Comparison of ENCODE assay signal across 18 cellular contexts in genomic region chr9:98378206-98379193, GRCh38.
"Had no signal": no experiment of that assay in that cellular context is flagged by ENCODE, and none has a peak within 500 bp of the region (broad histone marks: within the 10 kb centered on the region; RNA-seq: fewer than 3 reads in every experiment).

No MANE protein-coding gene starts in this region.

- H3K4me1 Mint-ChIP-seq: activated CD4-positive, alpha-beta T cell treated with anti-CD3 and anti-CD28 coated beads for 36 hours; activated T-helper 17 cell treated with anti-CD3 and anti-CD28 coated beads, Interleukin-2, amount 50 U/mL, for 72 hours; immature natural killer cell; naive thymus-derived CD4-positive, alpha-beta T cell; T-cell had no signal

- H3K36me3 ChIP-seq: upper lobe of right lung had no signal

- H3K4me1 ChIP-seq: upper lobe of right lung had no signal

- H3K9me3 Mint-ChIP-seq: activated CD8-positive, alpha-beta T cell treated with anti-CD3 and anti-CD28 coated beads for 36 hours; activated naive CD4-positive, alpha-beta T cell treated with anti-CD3 and anti-CD28 coated beads for 36 hours; activated T-helper 17 cell treated with anti-CD3 and anti-CD28 coated beads, Interleukin-2, amount 50 U/mL, for 72 hours; immature natural killer cell; naive thymus-derived CD4-positive, alpha-beta T cell; stimulated activated naive B cell treated with anti-CD40 and anti-IgM and Interleukin-4, amounts not matched to agents 10 μg/mL and 1 μg/mL and 100 μg/mL, for 72 hours; T-cell had no signal

- H3K27ac ChIP-seq: coronary artery, upper lobe of right lung, WERI-Rb-1 had no signal

- H3K27me3 Mint-ChIP-seq: activated CD4-positive, alpha-beta T cell treated with anti-CD3 and anti-CD28 coated beads for 36 hours; activated CD8-positive, alpha-beta T cell treated with anti-CD3 and anti-CD28 coated beads for 36 hours; activated T-helper 17 cell treated with anti-CD3 and anti-CD28 coated beads, Interleukin-2, amount 50 U/mL, for 72 hours; progenitor cell of endocrine pancreas; stimulated activated naive B cell treated with anti-CD40 and anti-IgM and Interleukin-4, amounts not matched to agents 10 μg/mL and 1 μg/mL and 100 μg/mL, for 72 hours; T-cell had no signal

- DNase-seq: activated CD4-positive, alpha-beta T cell treated with anti-CD3 and anti-CD28 coated beads for 36 hours; activated CD8-positive, alpha-beta T cell treated with anti-CD3 and anti-CD28 coated beads for 36 hours; activated naive CD4-positive, alpha-beta T cell treated with anti-CD3 and anti-CD28 coated beads for 36 hours; caudate nucleus; effector CD8-positive, alpha-beta T cell; immature natural killer cell; left cardiac atrium; naive thymus-derived CD4-positive, alpha-beta T cell; nucleus accumbens; right cardiac atrium; stimulated activated naive B cell treated with anti-CD40 and anti-IgM and Interleukin-4, amounts not matched to agents 10 μg/mL and 1 μg/mL and 100 μg/mL, for 72 hours; T-cell; upper lobe of right lung; WERI-Rb-1 had no signal

- H3K9me3 ChIP-seq: upper lobe of right lung had no signal

- ATAC-seq: activated CD4-positive, alpha-beta T cell treated with anti-CD3 and anti-CD28 coated beads for 36 hours; activated CD8-positive, alpha-beta T cell treated with anti-CD3 and anti-CD28 coated beads for 36 hours; activated T-helper 17 cell treated with anti-CD3 and anti-CD28 coated beads, Interleukin-2, amount 50 U/mL, for 72 hours; left cardiac atrium; naive thymus-derived CD4-positive, alpha-beta T cell; right cardiac atrium; stimulated activated naive B cell treated with anti-CD40 and anti-IgM and Interleukin-4, amounts not matched to agents 10 μg/mL and 1 μg/mL and 100 μg/mL, for 72 hours; T-cell; upper lobe of right lung had no signal

- H3K4me3 Mint-ChIP-seq: activated CD4-positive, alpha-beta T cell treated with anti-CD3 and anti-CD28 coated beads for 36 hours; activated CD8-positive, alpha-beta T cell treated with anti-CD3 and anti-CD28 coated beads for 36 hours; activated naive CD4-positive, alpha-beta T cell treated with anti-CD3 and anti-CD28 coated beads for 36 hours; activated T-helper 17 cell treated with anti-CD3 and anti-CD28 coated beads, Interleukin-2, amount 50 U/mL, for 72 hours; immature natural killer cell; naive thymus-derived CD4-positive, alpha-beta T cell; stimulated activated naive B cell treated with anti-CD40 and anti-IgM and Interleukin-4, amounts not matched to agents 10 μg/mL and 1 μg/mL and 100 μg/mL, for 72 hours; T-cell had no signal

- H3K27ac Mint-ChIP-seq: activated CD4-positive, alpha-beta T cell treated with anti-CD3 and anti-CD28 coated beads for 36 hours; activated CD8-positive, alpha-beta T cell treated with anti-CD3 and anti-CD28 coated beads for 36 hours; activated naive CD4-positive, alpha-beta T cell treated with anti-CD3 and anti-CD28 coated beads for 36 hours; activated T-helper 17 cell treated with anti-CD3 and anti-CD28 coated beads, Interleukin-2, amount 50 U/mL, for 72 hours; progenitor cell of endocrine pancreas; T-cell had no signal

- H3K27me3 ChIP-seq: upper lobe of right lung had no signal

- H3K4me3 ChIP-seq: coronary artery, lung, upper lobe of right lung had no signal

- H3K36me3 Mint-ChIP-seq: immature natural killer cell; naive thymus-derived CD4-positive, alpha-beta T cell; stimulated activated naive B cell treated with anti-CD40 and anti-IgM and Interleukin-4, amounts not matched to agents 10 μg/mL and 1 μg/mL and 100 μg/mL, for 72 hours; T-cell had no signal
